8 cellular contexts compared by ENCODE assay signal in the genomic region with DNA sequence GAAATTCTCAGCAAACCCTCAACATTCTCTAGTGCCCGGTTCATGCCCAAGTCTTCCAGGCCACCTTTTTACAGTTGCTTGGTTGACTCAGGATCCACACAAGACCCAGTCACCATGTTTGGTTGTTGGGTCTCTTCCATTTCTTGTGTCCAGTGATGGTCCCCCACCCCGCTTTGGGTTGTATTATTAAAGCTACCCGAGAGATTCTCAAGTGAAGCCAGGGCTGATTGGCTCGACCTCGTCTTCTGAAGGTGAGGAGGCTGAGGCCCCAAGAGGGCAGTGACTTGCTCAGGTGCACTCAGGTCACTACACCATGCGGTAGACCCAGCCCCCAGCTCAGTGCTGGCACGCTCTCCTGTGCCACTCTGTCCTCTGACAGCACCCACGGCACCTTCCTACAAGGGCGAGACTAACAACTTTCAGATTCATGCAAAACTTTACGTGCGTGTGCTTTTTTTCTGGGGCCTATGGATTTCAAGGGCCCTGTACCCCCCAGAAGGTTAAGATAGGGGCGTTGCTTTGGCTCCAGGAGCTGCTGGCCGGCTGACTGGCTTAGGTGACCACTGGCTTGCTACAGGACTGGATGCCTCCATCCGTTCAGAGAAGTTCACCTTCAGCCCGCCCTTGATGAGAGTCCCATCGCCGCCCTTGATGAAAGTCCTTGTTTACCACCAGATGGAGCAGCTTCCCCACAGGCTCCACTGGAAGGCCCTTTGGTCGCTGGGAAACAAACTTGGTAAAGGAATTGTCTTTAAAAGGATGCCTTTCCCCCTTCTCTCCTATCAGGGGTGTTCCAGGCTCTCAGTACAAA. TPM values are rescaled to one million over a fixed set of nuclear protein-coding genes. Genes with fewer than 3 reads are reported as not detected.
DNase-seq lines count a peak whose midpoint lies in the region; ATAC-seq and TF ChIP-seq lines count a peak whose summit lies in the region.

No MANE protein-coding gene starts in this region.

- WGBS in right lobe of liver (ENCODE audit: insufficient coverage, low coverage, low lambda C conversion rate, missing lambda C conversion rate), result 38% methylated on average over 11 of the region's 18 CpGs

- H3K27me3 ChIP-seq in right lobe of liver, result no peaks in the 10 kb centered on the region
- H3K27me3 ChIP-seq in uterus, result no peaks in the 10 kb centered on the region

- no peaks in the 10 kb centered on the region for H3K9me3 ChIP-seq in right lobe of liver
- H3K9me3 ChIP-seq in uterus, result no peaks in the 10 kb centered on the region

- peak; percentile 26 for TF ChIP-seq CTCF in GM12864 (IDR thresholded peaks at IDR 0.05; ENCODE audit: low read depth, low read length, missing control alignments)
- peak; percentile 78 for TF ChIP-seq CTCF in coronary artery (IDR thresholded peaks at IDR 0.05)
- TF ChIP-seq CTCF in right lobe of liver (IDR thresholded peaks at IDR 0.05), result peak; percentile 59 to 75 (median 70)
- TF ChIP-seq CTCF in uterus (IDR thresholded peaks at IDR 0.05), result peak; percentile 74 to 85 (median 81)

- TF ChIP-seq POLR2A in right lobe of liver (IDR thresholded peaks at IDR 0.05) (no peak), uterus (IDR thresholded peaks at IDR 0.05) (no peak)

- H3K4me3 ChIP-seq in GM12864 (ENCODE audit: low read depth, low read length) (no peak overlapping the region), coronary artery (no peak overlapping the region), right lobe of liver (no peak overlapping the region), uterus (no peak overlapping the region)

- DNase-seq in A172 (ENCODE audit: low spot score), result peak; percentile 65
- no peak for DNase-seq in GM12864 (ENCODE audit: low read depth)
- DNase-seq in NCI-H69 (lab: John Stamatoyannopoulos, UW), result peak; percentile 57
- DNase-seq in coronary artery (ENCODE audit: low spot score), result peak; percentile 81
- peak in 2 of 3 donors; percentile 40 to 64 for DNase-seq in right lobe of liver
- DNase-seq in uterus, result peak; percentile 66 to 69
- DNase-seq in UCSD-AML1 (lab: John Stamatoyannopoulos, UW; ENCODE audit: unreplicated experiment), result no peak

- peak overlapping the region in 1 of 2 donors; percentile 15 for H3K27ac ChIP-seq in coronary artery
- no peak overlapping the region for H3K27ac ChIP-seq in right lobe of liver
- no peak overlapping the region for H3K27ac ChIP-seq in uterus

- no peaks in the 10 kb centered on the region for H3K4me1 ChIP-seq in right lobe of liver
- no peaks in the 10 kb centered on the region for H3K4me1 ChIP-seq in uterus

- H3K36me3 ChIP-seq in right lobe of liver (no peaks in the 10 kb centered on the region), uterus (no peaks in the 10 kb centered on the region)

- intact Hi-C loops in right lobe of liver (cut with DNase I) (no loop called here), uterus (cut with DNase I; ENCODE audit: low total_unique reads) (loop anchor here (2.0 to 10.0 kb wide), 2 partner anchors 119 to 417 kb away; no protein-coding TSS in a partner anchor)

- ATAC-seq in right lobe of liver, result peak; percentile 79 to 96 (median 90)
- ATAC-seq in GM19324 (IDR thresholded peaks at IDR 0.05; ENCODE audit: low FRiP score, unreplicated experiment), result no peak

RNA-seq across cellular contexts. Expression of a gene that starts 50.4 kb away (rescaled TPM):
- total RNA-seq in A172 (2014; rRNA removed; shearing (Covaris generic)), result not detected in 2 replicates
- total RNA-seq in right lobe of liver (not detected), uterus (under 1 TPM in 1 of 4 donors, not detected in 3; 0.41 TPM)

Comparison
In these comparisons a context has a peak if more than half of its experiments do, and no peak if none do; other contexts are left out.
1. DNase-seq: peak in A172 (single experiment), NCI-H69 (single experiment), coronary artery (single experiment), right lobe of liver (2 of 3) and uterus (2 of 2); none in GM12864 (single experiment) and UCSD-AML1 (single experiment).
2. CTCF ChIP-seq: peak in every context shown above with its lines; median percentile 81 in uterus; 78 in coronary artery; 70 in right lobe of liver; 26 in GM12864.